Comparison of ENCODE assay signal across 20 cellular contexts in the genomic region with DNA sequence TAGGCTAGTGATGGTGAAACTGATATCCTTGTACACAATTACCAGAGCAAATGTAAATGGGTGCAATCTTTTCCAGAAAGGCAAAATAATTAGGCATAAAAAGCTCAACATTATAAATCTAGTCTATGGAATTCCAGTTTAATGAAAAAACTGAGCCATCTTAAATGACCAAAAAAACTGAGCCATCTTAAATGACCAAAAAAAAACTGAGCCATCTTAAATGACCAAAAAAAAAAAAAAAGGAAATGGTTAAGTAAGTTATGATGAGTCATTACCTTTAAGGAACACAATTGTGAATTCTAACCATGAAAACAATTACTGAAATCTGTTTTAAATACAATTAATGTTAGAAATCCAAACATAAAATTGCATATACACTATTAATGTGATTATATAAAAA. TPM values are rescaled to one million over a fixed set of nuclear protein-coding genes. Genes with fewer than 3 reads are reported as not detected.
DNase-seq lines count a peak whose midpoint lies in the region; ATAC-seq, FAIRE-seq and TF ChIP-seq lines count a peak whose summit lies in the region.
"Had no signal": no experiment of that assay in that cellular context is flagged by ENCODE, and none has a peak within 500 bp of the region (broad histone marks: within the 10 kb centered on the region; RNA-seq: fewer than 3 reads in every experiment).

No MANE protein-coding gene starts in this region.

- H4K20me1 ChIP-seq in HepG2 (ENCODE audit: insufficient read depth, low read length), result peaks cover 3% of the 10 kb centered on the region; the same call in 1 of the 2 replicates
- H4K20me1 ChIP-seq in endothelial cell of umbilical vein (replicated peaks; ENCODE audit: control insufficient read depth, extremely low read depth, insufficient read depth, low read length), result no peaks in the 10 kb centered on the region

- TF ChIP-seq POLR2A in HepG2 (IDR thresholded peaks at IDR 0.05; ENCODE audit: insufficient read depth in 1 of 2, low read depth in 2 of 2, low read length in 2 of 2), result no peak
- no peak for TF ChIP-seq POLR2A in right lobe of liver (IDR thresholded peaks at IDR 0.05)
- no peak for TF ChIP-seq POLR2A in endothelial cell of umbilical vein (IDR thresholded peaks at IDR 0.05; ENCODE audit: low read depth, low read length)

- no peak for FAIRE-seq in HepG2 (lab: Jason Lieb, UNC)
- FAIRE-seq in endothelial cell of umbilical vein (lab: Jason Lieb, UNC), result no peak
- FAIRE-seq: A204.1 had no signal

- TF ChIP-seq EP300 in HepG2 (IDR thresholded peaks at IDR 0.05; ENCODE audit: low read depth in 2 of 2, low read length in 2 of 2), result no peak
- TF ChIP-seq EP300 in HepG2 (CRISPR knock-in tag; IDR thresholded peaks at IDR 0.05; ENCODE audit: borderline replicate concordance), result no peak

- no peak overlapping the region for H3K27ac ChIP-seq in HepG2 (ENCODE audit: extremely low read length, insufficient read depth, low read length)
- no peak overlapping the region for H3K27ac ChIP-seq in right lobe of liver
- no peak overlapping the region for H3K27ac ChIP-seq in endothelial cell of umbilical vein (ENCODE audit: insufficient read depth, low read depth, low read length)
- no peak overlapping the region for H3K27ac ChIP-seq in right atrium auricular region
- H3K27ac ChIP-seq: psoas muscle, tibial nerve had no signal

- H3K27me3 ChIP-seq in HepG2 (ENCODE audit: control insufficient read depth in 1 of 2, insufficient read depth in 2 of 2, low read length in 2 of 2) (no peaks in the 10 kb centered on the region), right lobe of liver (no peaks in the 10 kb centered on the region), endothelial cell of umbilical vein (ENCODE audit: control insufficient read depth in 2 of 2, insufficient read depth in 2 of 2, low read length in 2 of 2) (no peaks in the 10 kb centered on the region), right atrium auricular region (no peaks in the 10 kb centered on the region)
- H3K27me3 ChIP-seq: tibial nerve had no signal

- H3K4me3 ChIP-seq in HepG2 (replicated peaks in 1 of 3; ENCODE audit: insufficient read depth in 1 of 3, low read depth in 2 of 3, low read length in 3 of 3), result no peak overlapping the region
- H3K4me3 ChIP-seq in right lobe of liver, result no peak overlapping the region
- no peak overlapping the region for H3K4me3 ChIP-seq in endothelial cell of umbilical vein (replicated peaks in 1 of 3; ENCODE audit: insufficient read depth in 1 of 3, low read depth in 1 of 3, low read length in 3 of 3)
- H3K4me3 ChIP-seq in right atrium auricular region, result no peak overlapping the region
- H3K4me3 ChIP-seq: psoas muscle, tibial nerve had no signal

- intact Hi-C loops in HepG2 (cut with micrococcal nuclease; ENCODE audit: unreplicated experiment), result no loop called here
- intact Hi-C loops in right lobe of liver (cut with DNase I), result no loop called here
- intact Hi-C loops in endothelial cell of umbilical vein (cut with micrococcal nuclease), result no loop called here

- H2AFZ ChIP-seq in HepG2 (ENCODE audit: low read length) (no peak overlapping the region), endothelial cell of umbilical vein (ENCODE audit: low read depth, low read length) (no peak overlapping the region)

- H3K79me2 ChIP-seq in HepG2 (ENCODE audit: insufficient read depth, low read length), result peaks cover 86% of the 10 kb centered on the region
- H3K79me2 ChIP-seq in endothelial cell of umbilical vein (ENCODE audit: control insufficient read depth, insufficient read depth, low read length), result peaks cover 48% of the 10 kb centered on the region

- no peak for TF ChIP-seq RAD21 in HepG2 (CRISPR knock-in tag; IDR thresholded peaks at IDR 0.05)

- H3K4me2 ChIP-seq in HepG2 (ENCODE audit: low read depth, low read length) (no peak overlapping the region), endothelial cell of umbilical vein (ENCODE audit: insufficient read depth, low read length) (peak overlapping the region; percentile 61)

- dilution Hi-C loops in endothelial cell of umbilical vein (cut with MboI; ENCODE audit: extremely low pct_ligation_motif_present, low sequenced_read_pairs), result no loop called here

- no peak for DNase-seq in HepG2 (ENCODE audit: low spot score)
- no peak for DNase-seq in right lobe of liver
- peak; percentile 77 for DNase-seq in OCI-M1 (lab: John Stamatoyannopoulos, UW)
- DNase-seq in endothelial cell of umbilical vein (ENCODE audit: low read depth, low spot score), result peak; percentile 57
- DNase-seq in putamen (ENCODE audit: low spot score), result no peak
- DNase-seq in COLO829 (ENCODE audit: low spot score), result no peak
- DNase-seq in right atrium auricular region (ENCODE audit: low spot score), result no peak
- DNase-seq: activated CD4-positive, alpha-beta memory T cell treated with anti-CD3 and anti-CD28 coated beads for 36 hours; activated T-cell treated with anti-CD3 and anti-CD28 coated beads, Interleukin-2, amount 50 U/mL, for 24 hours; CD4-positive, alpha-beta memory T cell; hippocampal formation; NCI-H1105; NCI-H69; psoas muscle; stimulated activated naive CD4-positive, alpha-beta T cell treated with Interleukin-2 at 50 U/mL for 16 hours had no signal

- no peak for TF ChIP-seq CTCF in HepG2 (CRISPR knock-in tag; IDR thresholded peaks at IDR 0.05)
- no peak for TF ChIP-seq CTCF in right lobe of liver (IDR thresholded peaks at IDR 0.05)
- no peak for TF ChIP-seq CTCF in endothelial cell of umbilical vein (IDR thresholded peaks at IDR 0.05; ENCODE audit: extremely low read depth in 1 of 2, insufficient read depth in 1 of 2, low read depth in 1 of 2, low read length in 2 of 2)
- TF ChIP-seq CTCF in right atrium auricular region (IDR thresholded peaks at IDR 0.05), result no peak

- POLR2A ChIA-PET in HepG2 (lab: Yijun Ruan, JAX), result no interaction called here
- POLR2A ChIA-PET in endothelial cell of umbilical vein (lab: Charles Lee), result interaction anchor here (0.7 kb wide), 1 partner anchor 36 kb away, joined by 4 read pairs; no protein-coding TSS in a partner anchor

- ATAC-seq in HepG2, result no peak
- no peak for ATAC-seq in right lobe of liver
- no peak for ATAC-seq in GM18520 (IDR thresholded peaks at IDR 0.05; ENCODE audit: unreplicated experiment)
- ATAC-seq: activated naive CD4-positive, alpha-beta T cell treated with anti-CD3 and anti-CD28 coated beads, Interleukin-2, amount 50 U/mL, for 72 hours; HCT116; psoas muscle had no signal

- no peaks in the 10 kb centered on the region for H3K9me1 ChIP-seq in endothelial cell of umbilical vein (replicated peaks; ENCODE audit: control insufficient read depth, extremely low read depth, insufficient read depth, low read length)

- CTCF ChIA-PET in HepG2 (lab: Yijun Ruan, JAX; ENCODE audit: low intra/inter-chr PET ratio, low total read pairs), result no interaction called here
- CTCF ChIA-PET in endothelial cell of umbilical vein (lab: Charles Lee), result interaction anchor here (1.7 kb wide), 1 partner anchor 12 kb away, joined by 3 read pairs; no protein-coding TSS in a partner anchor

- H3K9me3 ChIP-seq in HepG2 (ENCODE audit: low read length), result no peaks in the 10 kb centered on the region
- no peaks in the 10 kb centered on the region for H3K9me3 ChIP-seq in right lobe of liver
- H3K9me3 ChIP-seq in endothelial cell of umbilical vein (replicated peaks; ENCODE audit: control insufficient read depth, insufficient read depth, low read length), result no peaks in the 10 kb centered on the region
- no peaks in the 10 kb centered on the region for H3K9me3 ChIP-seq in right atrium auricular region
- H3K9me3 ChIP-seq: psoas muscle had no signal

- in situ Hi-C loops in HepG2 (cut with HindIII; ENCODE audit: extremely low pct_ligation_motif_present, low pct_unique_long_range_greater_than_20kb), result no loop called here

- BruUV-seq in HepG2 (replicated peaks; lab: Mats Ljungman, UMichigan), result no TSS peak
- no TSS peak for BruUV-seq in endothelial cell of umbilical vein (replicated peaks; lab: Mats Ljungman, UMichigan)

- H3K9ac ChIP-seq in HepG2 (ENCODE audit: insufficient read depth, low read depth, low read length) (no peak overlapping the region), endothelial cell of umbilical vein (replicated peaks; ENCODE audit: extremely low read depth, insufficient read depth, low read length) (no peak overlapping the region)

- H3K36me3 ChIP-seq in HepG2 (replicated peaks in 1 of 2; ENCODE audit: control insufficient read depth in 1 of 2, insufficient read depth in 2 of 2, low read length in 2 of 2), result peaks cover 0 to 5% of the 10 kb centered on the region in 2 experiments; a peak in 3 of 5 replicates
- no peaks in the 10 kb centered on the region for H3K36me3 ChIP-seq in right lobe of liver
- no peaks in the 10 kb centered on the region for H3K36me3 ChIP-seq in endothelial cell of umbilical vein (ENCODE audit: control insufficient read depth in 2 of 2, extremely low read depth in 1 of 2, insufficient read depth in 2 of 2, low read length in 2 of 2)
- no peaks in the 10 kb centered on the region for H3K36me3 ChIP-seq in right atrium auricular region

- H3K4me1 ChIP-seq in HepG2 (ENCODE audit: insufficient read depth, low read length) (peaks cover 46% of the 10 kb centered on the region), right lobe of liver (no peaks in the 10 kb centered on the region), endothelial cell of umbilical vein (ENCODE audit: control insufficient read depth, extremely low read depth, insufficient read depth, low read length) (peaks cover 12% of the 10 kb centered on the region), right atrium auricular region (peaks cover 0 to 10% of the 10 kb centered on the region in 2 donors)
- H3K4me1 ChIP-seq: psoas muscle, tibial nerve had no signal

RNA-seq across cellular contexts. Expression of a gene that starts 25.3 kb away (rescaled TPM):
- total RNA-seq in HepG2 (2016; rRNA removed; fragmentation: Illumina TruSeq; extraction: Trizol), result 22.9 and 26.2 TPM in 2 replicates
- 6.3 and 6.6 TPM in 2 replicates for total RNA-seq in HepG2 (2016; cell fraction: cytosol; rRNA removed; fragmentation: Illumina TruSeq; extraction: Trizol; ENCODE audit: low read depth)
- 22.4 and 23.0 TPM in 2 replicates for total RNA-seq in HepG2 (2016; cell fraction: insoluble cytoplasmic fraction; rRNA removed; fragmentation: Illumina TruSeq; extraction: Trizol)
- total RNA-seq in HepG2 (2016; cell fraction: membrane; rRNA removed; fragmentation: Illumina TruSeq; extraction: Trizol), result 19.5 and 20.2 TPM in 2 replicates
- total RNA-seq in HepG2 (2016; cell fraction: nucleus; rRNA removed; fragmentation: Illumina TruSeq; extraction: Trizol), result 24.0 and 25.4 TPM in 2 replicates
- 10.0 and 10.5 TPM in 2 replicates for polyA plus RNA-seq in HepG2 (2011; rRNA removed)
- polyA plus RNA-seq in HepG2 (2011; cell fraction: cytosol; rRNA removed), result 7.8 and 8.5 TPM in 2 replicates
- 9.9 and 11.7 TPM in 2 replicates for polyA plus RNA-seq in HepG2 (2011; cell fraction: nucleus; rRNA removed)
- 11.7 and 11.8 TPM in 2 replicates for polyA plus RNA-seq in HepG2 (2012)
- polyA plus RNA-seq in HepG2 (2016; cell fraction: cytosol; fragmentation: Illumina TruSeq; extraction: Trizol; ENCODE audit: low read depth), result 6.4 and 6.6 TPM in 2 replicates
- 21.5 and 23.7 TPM in 2 replicates for polyA plus RNA-seq in HepG2 (2016; cell fraction: insoluble cytoplasmic fraction; fragmentation: Illumina TruSeq; extraction: Trizol; ENCODE audit: low read depth)
- polyA plus RNA-seq in HepG2 (2016; cell fraction: membrane; fragmentation: Illumina TruSeq; extraction: Trizol; ENCODE audit: low read depth), result 14.7 and 15.3 TPM in 2 replicates
- polyA plus RNA-seq in HepG2 (2016; cell fraction: nucleus; fragmentation: Illumina TruSeq; extraction: Trizol; ENCODE audit: insufficient read depth, low read depth), result 17.9 and 18.1 TPM in 2 replicates
- polyA minus RNA-seq in HepG2 (2011; rRNA and poly(A)+ RNA removed; ENCODE audit: low replicate concordance), result 7.3 and 18.7 TPM in 2 replicates
- 10.2 and 11.8 TPM in 2 replicates for polyA minus RNA-seq in HepG2 (2011; cell fraction: cytosol; rRNA and poly(A)+ RNA removed)
- polyA minus RNA-seq in HepG2 (2011; cell fraction: nucleus; rRNA and poly(A)+ RNA removed), result 45.0 and 45.6 TPM in 2 replicates
- 10 to 100 TPM in 5 of 6 experiments, 1 to 10 TPM in 1; 8.4 to 15.3 (median 11.5) TPM for total RNA-seq in right lobe of liver
- 26.9 and 29.2 TPM in 2 replicates for total RNA-seq in endothelial cell of umbilical vein
- 11.0 and 13.5 TPM in 2 replicates for polyA plus RNA-seq in endothelial cell of umbilical vein
- polyA plus RNA-seq in endothelial cell of umbilical vein (2011; cell fraction: cytosol; rRNA removed), result 13.5 and 13.8 TPM in 2 replicates
- polyA plus RNA-seq in endothelial cell of umbilical vein (2011; cell fraction: nucleus; rRNA removed), result 24.6 and 28.5 TPM in 2 replicates
- polyA plus RNA-seq in endothelial cell of umbilical vein (2012), result 17.1 and 19.4 TPM in 2 replicates
- polyA minus RNA-seq in endothelial cell of umbilical vein, result 21.6 and 25.7 TPM in 2 replicates
- 3.6 TPM for polyA minus RNA-seq in endothelial cell of umbilical vein (2011; cell fraction: cytosol; rRNA and poly(A)+ RNA removed)
- polyA minus RNA-seq in endothelial cell of umbilical vein (2011; cell fraction: nucleus; rRNA and poly(A)+ RNA removed), result 38.7 and 46.7 TPM in 2 replicates
- 10 to 100 TPM in 1 of 2 donors, 1 to 10 TPM in 1; 9.6 to 10.5 TPM for total RNA-seq in right atrium auricular region

Comparison
In these comparisons a context has a peak if more than half of its experiments do, and no peak if none do; other contexts are left out.
1. DNase-seq: peak in OCI-M1 (single experiment) and endothelial cell of umbilical vein (single experiment); none in HepG2 (single experiment), right lobe of liver (0 of 3), putamen (single experiment), COLO829 (single experiment) and right atrium auricular region (single experiment).